In the genomic region with DNA sequence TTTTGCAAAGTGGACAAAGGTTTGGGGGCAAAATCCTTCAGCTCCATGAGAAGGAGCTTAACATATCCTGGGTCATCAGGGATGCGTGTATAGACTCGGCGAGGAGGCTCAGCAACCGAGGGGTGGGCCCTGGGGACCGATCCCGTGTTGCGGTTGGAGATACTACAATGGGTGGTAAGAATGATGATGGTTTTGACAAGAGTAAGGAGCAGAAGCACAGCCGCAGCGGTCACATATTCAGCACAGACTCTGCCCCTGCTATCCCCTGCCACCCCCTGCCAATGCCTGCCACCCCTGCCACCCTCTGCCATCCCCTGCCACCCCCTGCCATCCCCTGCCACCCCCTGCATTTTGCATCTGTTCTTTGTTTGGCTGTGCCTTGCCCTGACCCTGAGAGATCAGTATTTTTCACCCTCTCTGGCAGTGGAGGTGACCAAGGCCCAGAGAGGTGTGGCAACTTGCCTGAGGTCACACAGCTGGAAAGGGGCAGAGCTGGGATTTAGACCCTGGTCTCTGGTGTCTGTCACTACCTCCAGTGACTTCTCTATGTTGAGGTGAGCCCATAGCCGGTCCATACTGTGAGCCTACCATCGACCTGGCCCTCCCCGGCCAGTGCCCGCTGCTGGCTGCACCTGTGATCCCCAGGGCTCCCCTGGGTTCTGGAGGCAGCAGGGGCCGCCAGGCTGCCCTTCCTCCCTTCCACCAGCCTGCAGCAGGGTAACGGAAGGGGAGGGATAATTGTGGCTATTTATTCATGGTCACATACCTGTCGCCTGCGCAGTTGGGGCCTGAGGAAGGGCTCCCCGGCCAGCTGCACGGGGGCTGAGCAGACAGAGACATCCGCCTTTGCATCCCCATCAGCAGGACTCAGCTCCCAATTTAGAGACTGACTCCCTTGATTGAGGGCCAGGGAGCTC, we compare ENCODE assay signal across 29 cellular contexts.
"Had no signal": no experiment of that assay in that cellular context is flagged by ENCODE, and none has a peak within 500 bp of the region (broad histone marks: within the 10 kb centered on the region; RNA-seq: fewer than 3 reads in every experiment).

No MANE protein-coding gene starts in this region.

- H3K4me1 Mint-ChIP-seq: activated naive CD8-positive, alpha-beta T cell treated with anti-CD3 and anti-CD28 coated beads for 36 hours; nephron had no signal

- H3K36me3 ChIP-seq: adrenal gland, colonic mucosa, esophagus squamous epithelium, heart right ventricle, transverse colon, WERI-Rb-1 had no signal

- H3K27ac ChIP-seq: adrenal gland, body of pancreas, colonic mucosa, epithelial cell of prostate, esophagus squamous epithelium, parathyroid adenoma, testis, transverse colon, WERI-Rb-1 had no signal

- H3K9me3 Mint-ChIP-seq: activated naive CD4-positive, alpha-beta T cell treated with anti-CD3 and anti-CD28 coated beads for 36 hours; activated naive CD8-positive, alpha-beta T cell treated with anti-CD3 and anti-CD28 coated beads for 36 hours; activated T-helper 1 cell treated with anti-CD3 and anti-CD28 coated beads, Interleukin-12 subunit alpha, Interleukin-12 subunit beta, Interleukin-2, Interleukin-4 antibody, amounts not matched to agents 30 ng/mL and 10 ng/mL and 1 ng/mL, durations not matched to agents 14 hours and 24 hours and 36 hours; nephron; T-helper 1 cell treated with Interleukin-12 subunit alpha and Interleukin-12 subunit beta and Interleukin-4 antibody, amounts not matched to agents 30 μg/mL and 1 μg/mL, for 36 hours had no signal

- H3K4me3 Mint-ChIP-seq: activated naive CD4-positive, alpha-beta T cell treated with anti-CD3 and anti-CD28 coated beads for 36 hours; activated naive CD8-positive, alpha-beta T cell treated with anti-CD3 and anti-CD28 coated beads for 36 hours; activated T-helper 1 cell treated with anti-CD3 and anti-CD28 coated beads, Interleukin-12 subunit alpha, Interleukin-12 subunit beta, Interleukin-2, Interleukin-4 antibody, amounts not matched to agents 30 ng/mL and 10 ng/mL and 1 ng/mL, durations not matched to agents 14 hours and 24 hours and 36 hours; nephron; T-helper 1 cell treated with Interleukin-12 subunit alpha and Interleukin-12 subunit beta and Interleukin-4 antibody, amounts not matched to agents 30 μg/mL and 1 μg/mL, for 36 hours had no signal

- H3K9ac ChIP-seq: parathyroid adenoma had no signal

- H3K27ac Mint-ChIP-seq: activated naive CD4-positive, alpha-beta T cell treated with anti-CD3 and anti-CD28 coated beads for 36 hours; activated naive CD8-positive, alpha-beta T cell treated with anti-CD3 and anti-CD28 coated beads for 36 hours; activated T-helper 1 cell treated with anti-CD3 and anti-CD28 coated beads, Interleukin-12 subunit alpha, Interleukin-12 subunit beta, Interleukin-2, Interleukin-4 antibody, amounts not matched to agents 30 ng/mL and 10 ng/mL and 1 ng/mL, durations not matched to agents 14 hours and 24 hours and 36 hours; T-helper 1 cell treated with Interleukin-12 subunit alpha and Interleukin-12 subunit beta and Interleukin-4 antibody, amounts not matched to agents 30 μg/mL and 1 μg/mL, for 36 hours had no signal

- DNase-seq: activated CD4-positive, alpha-beta T cell treated with anti-CD3 and anti-CD28 coated beads for 48 hours; activated CD4-positive, alpha-beta T cell treated with anti-CD3 and anti-CD28 coated beads, Interleukin-2, amount 50 U/mL, for 48 hours; activated CD8-positive, alpha-beta memory T cell treated with anti-CD3 and anti-CD28 coated beads, Interleukin-2, amount 50 U/mL, for 4 hours; activated effector memory CD4-positive, alpha-beta T cell treated with anti-CD3 and anti-CD28 coated beads, Interleukin-2, amount 50 U/mL, for 16 hours; activated naive CD4-positive, alpha-beta T cell treated with anti-CD3 and anti-CD28 coated beads for 36 hours; activated naive CD8-positive, alpha-beta T cell treated with anti-CD3 and anti-CD28 coated beads for 36 hours; activated T-cell treated with anti-CD3 and anti-CD28 coated beads, Interleukin-2, amount 50 U/mL, for 1 hour; adrenal gland; body of pancreas; colonic mucosa; effector CD8-positive, alpha-beta T cell; esophagus squamous epithelium; foreskin melanocyte; mammary epithelial cell; stimulated activated CD4-positive, alpha-beta T cell treated with anti-CD3 and anti-CD28 coated beads, Interleukin-12 subunit alpha, Interleukin-12 subunit beta, amount 100 ng/mL, for 4 hours; stimulated activated CD4-positive, alpha-beta T cell treated with anti-CD3 and anti-CD28 coated beads, Interleukin-4, amount 100 ng/mL, for 1 hour; stimulated activated naive CD8-positive, alpha-beta T cell treated with anti-CD3 and anti-CD28 coated beads, Interleukin-15, Interleukin-2, amounts not matched to agents 100 U/mL and 50 U/mL, for 24 hours; T-helper 9 cell; testis; transverse colon; WERI-Rb-1 had no signal

- H3K27me3 ChIP-seq: adrenal gland, body of pancreas, colonic mucosa, testis, transverse colon had no signal

- H3K9me3 ChIP-seq: adrenal gland, body of pancreas, colonic mucosa, esophagus squamous epithelium, heart right ventricle, testis, transverse colon had no signal

- H3K4me1 ChIP-seq: parathyroid adenoma had no signal

- H3K4me3 ChIP-seq: adrenal gland, body of pancreas, colonic mucosa, esophagus squamous epithelium, heart right ventricle, testis, transverse colon had no signal

- H2AFZ ChIP-seq: parathyroid adenoma had no signal

- H3K36me3 Mint-ChIP-seq: activated naive CD8-positive, alpha-beta T cell treated with anti-CD3 and anti-CD28 coated beads for 36 hours had no signal

- ATAC-seq: activated CD4-positive, CD25-positive, alpha-beta regulatory T cell treated with anti-CD3 and anti-CD28 coated beads, Interleukin-2, amount 50 U/mL, for 24 hours; body of pancreas; right cardiac atrium; stimulated activated naive CD8-positive, alpha-beta T cell treated with anti-CD3 and anti-CD28 coated beads, Interleukin-15, Interleukin-2, amounts not matched to agents 100 U/mL and 50 U/mL, for 24 hours had no signal
